Comparison of ENCODE assay signal across 1 cellular context in genomic region chr18:12750076-12750707, GRCh38.
TF ChIP-seq lines count a peak whose summit lies in the region.

No MANE protein-coding gene starts in this region.

TF ChIP-seq in HepG2, 621 proteins besides CTCF, POLR2A, EP300 and RAD21:
- TF ChIP-seq NR2F6 (IDR thresholded peaks at IDR 0.05): peak; percentile 47; the same call in 1 of the 2 replicates
- peak; percentile 37; the same call in 1 of the 2 replicates for TF ChIP-seq NR2F6 (CRISPR knock-in tag; IDR thresholded peaks at IDR 0.05)
- peak; percentile 62 for TF ChIP-seq ZBTB33 (CRISPR knock-in tag; IDR thresholded peaks at IDR 0.05)
- no peak for TF ChIP-seq TBX2 (CRISPR knock-in tag; IDR thresholded peaks at IDR 0.05; ENCODE audit: borderline replicate concordance)
- TF ChIP-seq ZNF510 (CRISPR knock-in tag; IDR thresholded peaks at IDR 0.05; ENCODE audit: low read depth): no peak
- TF ChIP-seq ZNF782 (CRISPR knock-in tag; IDR thresholded peaks at IDR 0.05; ENCODE audit: borderline replicate concordance): no peak
- no peak for TF ChIP-seq ADNP (CRISPR knock-in tag; IDR thresholded peaks at IDR 0.05)
- TF ChIP-seq NR2F1 (CRISPR knock-in tag; IDR thresholded peaks at IDR 0.05): peak in 1 of 2 experiments; percentile 63; a peak in 2 of 4 replicates
- peak; percentile 77 for TF ChIP-seq FOSL2 (CRISPR knock-in tag; IDR thresholded peaks at IDR 0.05)
- TF ChIP-seq ARID5B (CRISPR knock-in tag; IDR thresholded peaks at IDR 0.05): peak; percentile 26; the same call in 1 of the 2 replicates
- no peak for TF ChIP-seq MEF2D (CRISPR knock-in tag; IDR thresholded peaks at IDR 0.05)
- no peak for TF ChIP-seq THYN1 (CRISPR knock-in tag; IDR thresholded peaks at IDR 0.05; ENCODE audit: borderline replicate concordance, low read depth)
- 0 out of 2 replicates have a peak, but pooled peaks have one; percentile 14 for TF ChIP-seq RARA (CRISPR knock-in tag; IDR thresholded peaks at IDR 0.05)
- TF ChIP-seq HOXA3 (CRISPR knock-in tag; IDR thresholded peaks at IDR 0.05): 0 out of 2 replicates have a peak, but pooled peaks have one; percentile 17
- no peak for TF ChIP-seq RFX3 (CRISPR knock-in tag; IDR thresholded peaks at IDR 0.05)
- TF ChIP-seq HNRNPK (IDR thresholded peaks at IDR 0.05; ENCODE audit: low read depth, low read length, poor library complexity, severe bottlenecking): no peak
- TF ChIP-seq ZNF225 (CRISPR knock-in tag; IDR thresholded peaks at IDR 0.05): no peak
- TF ChIP-seq ATF7 (IDR thresholded peaks at IDR 0.05): no peak
- TF ChIP-seq ATF7 (CRISPR knock-in tag; IDR thresholded peaks at IDR 0.05): no peak
- TF ChIP-seq ZFP82 (CRISPR knock-in tag; IDR thresholded peaks at IDR 0.05; ENCODE audit: borderline replicate concordance): no peak
- TF ChIP-seq ZNF564 (CRISPR knock-in tag; IDR thresholded peaks at IDR 0.05): no peak
- no peak for TF ChIP-seq RXRA (CRISPR knock-in tag; IDR thresholded peaks at IDR 0.05)
- 0 out of 2 replicates have a peak, but pooled peaks have one; percentile 17 for TF ChIP-seq PPARG (CRISPR knock-in tag; conservative IDR thresholded peaks at IDR 0.05)
